Comparison of ENCODE assay signal across 31 cellular contexts in genomic region chr9:7153566-7153965, GRCh38.
DNase-seq lines count a peak whose midpoint lies in the region; ATAC-seq and TF ChIP-seq lines count a peak whose summit lies in the region.
"Had no signal": no experiment of that assay in that cellular context is flagged by ENCODE, and none has a peak within 500 bp of the region (broad histone marks: within the 10 kb centered on the region; RNA-seq: fewer than 3 reads in every experiment).

No MANE protein-coding gene starts in this region.

- H3K9me3 Mint-ChIP-seq in stimulated activated effector memory CD8-positive, alpha-beta T cell treated with anti-CD3 and anti-CD28 coated beads, Interleukin-12 subunit alpha, Interleukin-12 subunit beta, amount 100 ng/mL, for 72 hours = no peaks in the 10 kb centered on the region
- H3K9me3 Mint-ChIP-seq: CD4-positive, alpha-beta T cell had no signal

- H3K27ac Mint-ChIP-seq in stimulated activated effector memory CD8-positive, alpha-beta T cell treated with anti-CD3 and anti-CD28 coated beads, Interleukin-12 subunit alpha, Interleukin-12 subunit beta, amount 100 ng/mL, for 72 hours = peak overlapping the region; percentile 27
- H3K27ac Mint-ChIP-seq: activated CD4-positive, alpha-beta T cell treated with anti-CD3 and anti-CD28 coated beads for 36 hours; activated naive CD8-positive, alpha-beta T cell treated with anti-CD3 and anti-CD28 coated beads for 36 hours; CD4-positive, alpha-beta T cell had no signal

- H3K9me3 ChIP-seq in cardiac muscle cell (ENCODE audit: low read depth) (no peaks in the 10 kb centered on the region), left lung (no peaks in the 10 kb centered on the region)
- no peaks in the 10 kb centered on the region for H3K9me3 ChIP-seq in effector memory CD4-positive, alpha-beta T cell (ENCODE audit: control insufficient read depth, low read length)
- H3K9me3 ChIP-seq: ascending aorta, HAP-1, tibial artery had no signal

- TF ChIP-seq CTCF in cardiac muscle cell (IDR thresholded peaks at IDR 0.05; ENCODE audit: low read depth, low read length) = no peak
- no peak for TF ChIP-seq CTCF in cardiac fibroblast (IDR thresholded peaks at IDR 0.05; ENCODE audit: low read depth, low read length)
- no peak for TF ChIP-seq CTCF in left lung (IDR thresholded peaks at IDR 0.05)

- peaks cover 47% of the 10 kb centered on the region for H3K4me1 ChIP-seq in cardiac muscle cell (ENCODE audit: low read depth)
- H3K4me1 ChIP-seq in left lung = peaks cover 0 to 9% of the 10 kb centered on the region in 2 donors
- peaks cover 22% of the 10 kb centered on the region for H3K4me1 ChIP-seq in effector memory CD4-positive, alpha-beta T cell (ENCODE audit: control insufficient read depth, insufficient read depth, low read length, poor library complexity, severe bottlenecking)
- H3K4me1 ChIP-seq: ascending aorta, HAP-1, tibial artery had no signal

- H3K27me3 ChIP-seq in cardiac muscle cell (no peaks in the 10 kb centered on the region), left lung (no peaks in the 10 kb centered on the region)
- H3K27me3 ChIP-seq in effector memory CD4-positive, alpha-beta T cell (replicated peaks; ENCODE audit: control insufficient read depth, insufficient read depth, low read length, poor library complexity, severe bottlenecking) = no peaks in the 10 kb centered on the region
- H3K27me3 ChIP-seq: ascending aorta, tibial artery had no signal

- DNase-seq in cardiac muscle cell (ENCODE audit: low read depth in 1 of 2, low spot score in 1 of 2) (peak in 1 of 2 donors; percentile 92), cardiac septum (ENCODE audit: low spot score) (no peak), cardiac fibroblast (ENCODE audit: low read depth in 2 of 2) (peak; percentile 8 to 90), left lung (no peak)
- no peak for DNase-seq in stimulated activated effector memory CD8-positive, alpha-beta T cell treated with anti-CD3 and anti-CD28 coated beads, Interleukin-12 subunit alpha, Interleukin-12 subunit beta, amount 100 ng/mL, for 72 hours (ENCODE audit: low spot score in 2 of 2)
- no peak for DNase-seq in effector CD8-positive, alpha-beta T cell (lab: John Stamatoyannopoulos, UW)
- no peak for DNase-seq in effector memory CD4-positive, alpha-beta T cell
- DNase-seq: activated CD4-positive, alpha-beta T cell treated with anti-CD3 and anti-CD28 coated beads for 36 hours; activated effector memory CD4-positive, alpha-beta T cell treated with anti-CD3 and anti-CD28 coated beads, Interleukin-2, amount 50 U/mL, for 16 hours; activated naive CD8-positive, alpha-beta T cell treated with anti-CD3 and anti-CD28 coated beads for 36 hours; activated T-cell treated with anti-CD3 and anti-CD28 coated beads, Interleukin-2, amount 50 U/mL, for 1 hour; CD4-positive, alpha-beta T cell; DMS 273 treated with DMSO at 0.1 percent for 48 hours; foreskin fibroblast; KG1; kidney glomerular epithelial cell; MM.1S; NCI-H2227 treated with DMSO at 0.1 percent for 48 hours; NCI-H748 treated with DMSO at 0.1 percent for 48 hours; nucleus accumbens; RPMI8226; stimulated activated CD4-positive, alpha-beta T cell treated with anti-CD3 and anti-CD28 coated beads, Interleukin-1b, Interleukin-23, amount 100 ng/mL, for 48 hours; stimulated activated CD8-positive, alpha-beta memory T cell treated with anti-CD3 and anti-CD28 coated beads, Interleukin-4, amount 100 ng/mL, for 48 hours; T-helper 2 cell; tibial artery had no signal

- peaks cover 23% of the 10 kb centered on the region for H3K4me1 Mint-ChIP-seq in stimulated activated effector memory CD8-positive, alpha-beta T cell treated with anti-CD3 and anti-CD28 coated beads, Interleukin-12 subunit alpha, Interleukin-12 subunit beta, amount 100 ng/mL, for 72 hours

- H3K36me3 ChIP-seq in cardiac muscle cell = no peaks in the 10 kb centered on the region
- peaks cover 0 to 5% of the 10 kb centered on the region in 2 donors for H3K36me3 ChIP-seq in left lung
- peaks cover 11% of the 10 kb centered on the region for H3K36me3 ChIP-seq in effector memory CD4-positive, alpha-beta T cell (ENCODE audit: control insufficient read depth, insufficient read depth, low read length)
- H3K36me3 ChIP-seq: ascending aorta, HAP-1 had no signal

- peak overlapping the region; percentile 82 for H3K27ac ChIP-seq in cardiac muscle cell
- no peak overlapping the region for H3K27ac ChIP-seq in left lung
- H3K27ac ChIP-seq in effector memory CD4-positive, alpha-beta T cell (ENCODE audit: insufficient read depth, low read length, poor library complexity, severe bottlenecking) = no peak overlapping the region
- H3K27ac ChIP-seq: ascending aorta, epithelial cell of prostate, SK-N-MC, tibial artery had no signal

- ATAC-seq in left lung = peak; percentile 40
- ATAC-seq in stimulated activated effector memory CD8-positive, alpha-beta T cell treated with anti-CD3 and anti-CD28 coated beads, Interleukin-12 subunit alpha, Interleukin-12 subunit beta, amount 100 ng/mL, for 72 hours = no peak
- no peak for ATAC-seq in GM18511 (IDR thresholded peaks at IDR 0.05; ENCODE audit: unreplicated experiment)
- ATAC-seq: activated CD4-positive, alpha-beta T cell treated with anti-CD3 and anti-CD28 coated beads for 36 hours had no signal

- no peak overlapping the region for H3K4me3 Mint-ChIP-seq in stimulated activated effector memory CD8-positive, alpha-beta T cell treated with anti-CD3 and anti-CD28 coated beads, Interleukin-12 subunit alpha, Interleukin-12 subunit beta, amount 100 ng/mL, for 72 hours
- H3K4me3 Mint-ChIP-seq: activated CD4-positive, alpha-beta T cell treated with anti-CD3 and anti-CD28 coated beads for 36 hours; activated naive CD8-positive, alpha-beta T cell treated with anti-CD3 and anti-CD28 coated beads for 36 hours; CD4-positive, alpha-beta T cell had no signal

- peaks cover 12% of the 10 kb centered on the region for H3K36me3 Mint-ChIP-seq in stimulated activated effector memory CD8-positive, alpha-beta T cell treated with anti-CD3 and anti-CD28 coated beads, Interleukin-12 subunit alpha, Interleukin-12 subunit beta, amount 100 ng/mL, for 72 hours

- H3K4me3 ChIP-seq in cardiac muscle cell = no peak overlapping the region
- H3K4me3 ChIP-seq in cardiac fibroblast (replicated peaks in 1 of 2; ENCODE audit: low read depth in 2 of 2, low read length in 2 of 2) = no peak overlapping the region
- H3K4me3 ChIP-seq in left lung = no peak overlapping the region
- H3K4me3 ChIP-seq in effector memory CD4-positive, alpha-beta T cell (ENCODE audit: insufficient read depth, low read depth, low read length, poor library complexity, severe bottlenecking) = no peak overlapping the region
- H3K4me3 ChIP-seq: ascending aorta, HAP-1, SK-N-MC, smooth muscle cell, tibial artery had no signal

- intact Hi-C loops in cardiac septum (cut with DNase I) = no loop called here
- intact Hi-C loops in left lung (cut with DNase I) = no loop called here

Comparison
In these comparisons a context has a peak if more than half of its experiments do, and no peak if none do; other contexts are left out.
1. DNase-seq: peak in cardiac fibroblast (2 of 2); none in cardiac septum (single experiment), left lung (0 of 2), stimulated activated effector memory CD8-positive, alpha-beta T cell treated with anti-CD3 and anti-CD28 coated beads, Interleukin-12 subunit alpha, Interleukin-12 subunit beta, amount 100 ng/mL, for 72 hours (0 of 2), effector CD8-positive, alpha-beta T cell (single experiment) and effector memory CD4-positive, alpha-beta T cell (0 of 3).